ENCODE assay signal across 8 cellular contexts in the genomic region with DNA sequence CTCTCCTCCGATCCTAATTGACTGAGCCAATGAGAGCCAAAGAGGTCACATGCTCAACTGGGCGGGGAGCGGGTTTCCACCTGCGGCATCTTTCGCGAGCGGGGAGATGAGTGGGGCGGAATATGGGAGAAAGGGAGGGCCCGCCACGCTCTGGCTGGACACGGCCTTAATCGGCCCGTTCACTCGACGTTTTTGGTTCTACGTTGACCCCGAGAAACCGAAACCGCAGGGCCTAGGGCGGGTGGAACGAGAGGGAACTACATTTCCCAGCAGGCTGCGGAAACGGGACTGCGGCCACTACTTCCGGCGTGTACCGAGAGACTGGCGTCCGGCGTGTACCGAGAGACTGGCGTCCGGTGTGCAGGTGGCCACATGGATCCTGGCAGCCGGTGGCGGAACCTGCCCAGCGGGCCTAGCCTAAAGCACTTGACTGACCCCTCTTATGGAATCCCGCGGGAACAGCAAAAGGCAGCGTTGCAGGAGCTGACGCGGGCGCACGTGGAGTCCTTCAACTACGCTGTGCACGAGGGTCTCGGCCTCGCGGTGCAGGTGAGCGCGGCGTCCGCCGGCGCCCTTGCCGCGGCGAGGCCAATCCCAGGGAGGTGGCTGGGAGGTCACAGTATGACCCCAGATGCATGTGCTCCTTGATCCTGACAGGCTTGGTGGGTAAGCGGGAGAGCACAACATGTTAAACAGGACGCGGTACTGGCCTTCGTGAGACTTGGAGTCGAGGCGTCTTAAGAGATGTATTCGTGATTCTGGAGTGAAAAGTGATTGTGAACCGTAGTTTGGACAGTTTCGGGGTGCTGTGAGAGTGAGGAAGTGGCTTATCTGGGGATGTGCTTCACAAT. TPM values are rescaled to one million over a fixed set of nuclear protein-coding genes. Genes with fewer than 3 reads are reported as not detected.
DNase-seq lines count a peak whose midpoint lies in the region; ATAC-seq and TF ChIP-seq lines count a peak whose summit lies in the region.

A gene with protein sequence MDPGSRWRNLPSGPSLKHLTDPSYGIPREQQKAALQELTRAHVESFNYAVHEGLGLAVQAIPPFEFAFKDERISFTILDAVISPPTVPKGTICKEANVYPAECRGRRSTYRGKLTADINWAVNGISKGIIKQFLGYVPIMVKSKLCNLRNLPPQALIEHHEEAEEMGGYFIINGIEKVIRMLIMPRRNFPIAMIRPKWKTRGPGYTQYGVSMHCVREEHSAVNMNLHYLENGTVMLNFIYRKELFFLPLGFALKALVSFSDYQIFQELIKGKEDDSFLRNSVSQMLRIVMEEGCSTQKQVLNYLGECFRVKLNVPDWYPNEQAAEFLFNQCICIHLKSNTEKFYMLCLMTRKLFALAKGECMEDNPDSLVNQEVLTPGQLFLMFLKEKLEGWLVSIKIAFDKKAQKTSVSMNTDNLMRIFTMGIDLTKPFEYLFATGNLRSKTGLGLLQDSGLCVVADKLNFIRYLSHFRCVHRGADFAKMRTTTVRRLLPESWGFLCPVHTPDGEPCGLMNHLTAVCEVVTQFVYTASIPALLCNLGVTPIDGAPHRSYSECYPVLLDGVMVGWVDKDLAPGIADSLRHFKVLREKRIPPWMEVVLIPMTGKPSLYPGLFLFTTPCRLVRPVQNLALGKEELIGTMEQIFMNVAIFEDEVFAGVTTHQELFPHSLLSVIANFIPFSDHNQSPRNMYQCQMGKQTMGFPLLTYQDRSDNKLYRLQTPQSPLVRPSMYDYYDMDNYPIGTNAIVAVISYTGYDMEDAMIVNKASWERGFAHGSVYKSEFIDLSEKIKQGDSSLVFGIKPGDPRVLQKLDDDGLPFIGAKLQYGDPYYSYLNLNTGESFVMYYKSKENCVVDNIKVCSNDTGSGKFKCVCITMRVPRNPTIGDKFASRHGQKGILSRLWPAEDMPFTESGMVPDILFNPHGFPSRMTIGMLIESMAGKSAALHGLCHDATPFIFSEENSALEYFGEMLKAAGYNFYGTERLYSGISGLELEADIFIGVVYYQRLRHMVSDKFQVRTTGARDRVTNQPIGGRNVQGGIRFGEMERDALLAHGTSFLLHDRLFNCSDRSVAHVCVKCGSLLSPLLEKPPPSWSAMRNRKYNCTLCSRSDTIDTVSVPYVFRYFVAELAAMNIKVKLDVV (plus strand): TSS at position 343 of the 851 bp plus-strand sequence. CDS start 30 bp downstream, at position 373.

- intact Hi-C loops in cardiac septum (cut with DNase I), result loop anchor here (1.0 to 5.0 kb wide), 2 partner anchors 42 to 60 kb away; partner anchors contain the start of genes CHCHD5 and TTL

- peak within 1 kb of the TSS; percentile 82 for H3K27ac ChIP-seq in SU-DHL-6 (ENCODE audit: low read depth, low read length)
- H3K27ac ChIP-seq in adipose tissue (ENCODE audit: low read depth, low read length), result peak within 1 kb of the TSS; percentile 87

- H3K27me3 ChIP-seq in SU-DHL-6 (ENCODE audit: low read length), result no peaks in the 10 kb centered on the region

- no peaks in the 10 kb centered on the region for H3K4me1 Mint-ChIP-seq in type B pancreatic cell (ENCODE audit: unreplicated experiment)

- DNase-seq in NCI-H1092 (lab: John Stamatoyannopoulos, UW) (peak; percentile 62), cardiac septum (ENCODE audit: low spot score) (peak; percentile 91), pons (ENCODE audit: low spot score) (peak; percentile 92), type B pancreatic cell (ENCODE audit: extremely low spot score, unreplicated experiment) (peak; percentile 80)

- H3K27me3 Mint-ChIP-seq in type B pancreatic cell, result no peaks in the 10 kb centered on the region

- WGBS in adipose tissue, 3 donors, result 0% methylated on average over 66 of the region's 66 CpGs

- ATAC-seq in HG02623 (IDR thresholded peaks at IDR 0.05; ENCODE audit: unreplicated experiment), result peak; percentile 72

- peak within 1 kb of the TSS; percentile 87 for H3K4me2 ChIP-seq in SU-DHL-6 (ENCODE audit: low read depth, low read length, poor library complexity, severe bottlenecking)

- peaks cover 3% of the 10 kb centered on the region for H3K36me3 Mint-ChIP-seq in type B pancreatic cell

- peaks cover 21% of the 10 kb centered on the region for H3F3A ChIP-seq in SU-DHL-6 (ENCODE audit: insufficient read depth)

- H2AFZ ChIP-seq in SU-DHL-6 (ENCODE audit: low read depth, low read length, severe bottlenecking), result peak within 1 kb of the TSS; percentile 91

- peak within 1 kb of the TSS; percentile 82 for H3K9ac ChIP-seq in SU-DHL-6 (ENCODE audit: low read length)

- no peak for TF ChIP-seq CTCF in GM12875 (IDR thresholded peaks at IDR 0.05; ENCODE audit: borderline replicate concordance, insufficient read depth, low read depth, low read length)
- no peak for TF ChIP-seq CTCF in SU-DHL-6 (IDR thresholded peaks at IDR 0.05; ENCODE audit: insufficient read depth, low read length, poor library complexity, severe bottlenecking)
- TF ChIP-seq CTCF in type B pancreatic cell (conservative IDR thresholded peaks at IDR 0.05), result no peak

- no peak within 1 kb of the TSS for H3K4me3 Mint-ChIP-seq in type B pancreatic cell

- H3K9me2 ChIP-seq in SU-DHL-6 (replicated peaks; ENCODE audit: insufficient read depth, low read length), result no peaks in the 10 kb centered on the region

- H3K27ac Mint-ChIP-seq in type B pancreatic cell, result no peak within 1 kb of the TSS

- H3K79me2 ChIP-seq in SU-DHL-6 (ENCODE audit: insufficient read depth, low read length), result peaks cover 50% of the 10 kb centered on the region

- H3K4me3 ChIP-seq in GM12875 (ENCODE audit: low read depth, low read length) (peak within 1 kb of the TSS; percentile 81), SU-DHL-6 (ENCODE audit: insufficient read depth, low read length, poor library complexity, severe bottlenecking) (peak within 1 kb of the TSS; percentile 76)

- H3K9me3 Mint-ChIP-seq in type B pancreatic cell, result no peaks in the 10 kb centered on the region

- no peaks in the 10 kb centered on the region for H3K9me3 ChIP-seq in SU-DHL-6 (ENCODE audit: insufficient read depth, low read length)

- H4K20me1 ChIP-seq in SU-DHL-6 (ENCODE audit: low read depth, low read length), result no peaks in the 10 kb centered on the region

- peaks cover 7% of the 10 kb centered on the region for H3K36me3 ChIP-seq in SU-DHL-6 (ENCODE audit: low read length)

RNA-seq across cellular contexts. Expression of the gene that starts here (rescaled TPM):
- 1 to 10 TPM; 3.1 to 7.6 (median 4.4) TPM for polyA plus RNA-seq in adipose tissue
- total RNA-seq in cardiac septum, result 10.1 TPM
- total RNA-seq in type B pancreatic cell (ENCODE audit: low replicate concordance), result 29.3 and 39.9 TPM in 2 replicates

Comparison
In these comparisons a context has a peak if more than half of its experiments do, and no peak if none do; other contexts are left out.
1. Peak in every context shown above with its lines: DNase-seq, ATAC-seq, H3K4me3 ChIP-seq and H3K27ac ChIP-seq.